In genomic region chr3:11567516-11568467, GRCh38 we compare ENCODE assay signal across 8 cellular contexts.
DNase-seq lines count a peak whose midpoint lies in the region; ATAC-seq and TF ChIP-seq lines count a peak whose summit lies in the region.

No MANE protein-coding gene starts in this region.

- no peak overlapping the region for H2BK120ac ChIP-seq in neuronal stem cell (ENCODE audit: low read depth, low read length)

- no peak overlapping the region for H3K14ac ChIP-seq in neuronal stem cell (ENCODE audit: low read length)

- H3K23ac ChIP-seq in neuronal stem cell (ENCODE audit: low read depth, low read length, poor library complexity): no peak overlapping the region

- H2BK12ac ChIP-seq in neuronal stem cell (ENCODE audit: low read length): no peak overlapping the region

- H3K36me3 ChIP-seq in mesodermal cell (ENCODE audit: control insufficient read depth, insufficient read depth, low read length) (peaks cover 93% of the 10 kb centered on the region), upper lobe of right lung (peaks cover 42% of the 10 kb centered on the region), neuronal stem cell (replicated peaks in 1 of 2; ENCODE audit: control insufficient read depth in 2 of 2, insufficient read depth in 2 of 2, low read length in 2 of 2) (peaks cover 22 to 96% of the 10 kb centered on the region in 2 donors)

- no peak overlapping the region for H2AK5ac ChIP-seq in neuronal stem cell (ENCODE audit: low read depth, low read length)

- H3K9ac ChIP-seq in neuronal stem cell (ENCODE audit: low read depth, low read length, poor library complexity): no peak overlapping the region

- no peaks in the 10 kb centered on the region for H3K9me3 ChIP-seq in mesodermal cell (ENCODE audit: control insufficient read depth, low read length)
- no peaks in the 10 kb centered on the region for H3K9me3 ChIP-seq in upper lobe of right lung
- H3K9me3 ChIP-seq in neuronal stem cell (replicated peaks in 1 of 2; ENCODE audit: control insufficient read depth in 2 of 2, insufficient read depth in 1 of 2, low read depth in 1 of 2, low read length in 2 of 2): no peaks in the 10 kb centered on the region

- H2AFZ ChIP-seq in neuronal stem cell (ENCODE audit: low read length): no peak overlapping the region

- no peak for TF ChIP-seq CTCF in cardiac fibroblast (IDR thresholded peaks at IDR 0.05; ENCODE audit: low read depth, low read length)
- TF ChIP-seq CTCF in upper lobe of right lung (IDR thresholded peaks at IDR 0.05): no peak

- no peak overlapping the region for H4K8ac ChIP-seq in neuronal stem cell (ENCODE audit: low read depth, low read length)

- H3K9me3 Mint-ChIP-seq in activated naive CD4-positive, alpha-beta T cell treated with anti-CD3 and anti-CD28 coated beads, Interleukin-2, amount 50 U/mL, for 24 hours: no peaks in the 10 kb centered on the region
- no peaks in the 10 kb centered on the region for H3K9me3 Mint-ChIP-seq in activated T-helper 2 cell treated with anti-CD3 and anti-CD28 coated beads, Interferon-gamma antibody, Interleukin-2, Interleukin-4, amounts not matched to agents 10 μg/mL and 5 μg/mL and 100 μg/mL, durations not matched to agents 14 hours and 24 hours and 36 hours

- no peak overlapping the region for H2BK15ac ChIP-seq in neuronal stem cell (ENCODE audit: low read length)

- peaks cover 3% of the 10 kb centered on the region for H3K4me1 Mint-ChIP-seq in activated naive CD4-positive, alpha-beta T cell treated with anti-CD3 and anti-CD28 coated beads, Interleukin-2, amount 50 U/mL, for 24 hours
- H3K4me1 Mint-ChIP-seq in activated T-helper 2 cell treated with anti-CD3 and anti-CD28 coated beads, Interferon-gamma antibody, Interleukin-2, Interleukin-4, amounts not matched to agents 10 μg/mL and 5 μg/mL and 100 μg/mL, durations not matched to agents 14 hours and 24 hours and 36 hours (ENCODE audit: low read depth): peaks cover 3% of the 10 kb centered on the region

- H3K4ac ChIP-seq in neuronal stem cell (ENCODE audit: low read length): no peak overlapping the region

- no peak overlapping the region for H2BK5ac ChIP-seq in neuronal stem cell (ENCODE audit: low read length)

- peaks cover 3% of the 10 kb centered on the region for H3K36me3 Mint-ChIP-seq in activated naive CD4-positive, alpha-beta T cell treated with anti-CD3 and anti-CD28 coated beads, Interleukin-2, amount 50 U/mL, for 24 hours
- peaks cover 29% of the 10 kb centered on the region for H3K36me3 Mint-ChIP-seq in activated T-helper 2 cell treated with anti-CD3 and anti-CD28 coated beads, Interferon-gamma antibody, Interleukin-2, Interleukin-4, amounts not matched to agents 10 μg/mL and 5 μg/mL and 100 μg/mL, durations not matched to agents 14 hours and 24 hours and 36 hours (ENCODE audit: low read depth)

- DNase-seq in activated naive CD4-positive, alpha-beta T cell (lab: John Stamatoyannopoulos, UW): no peak
- DNase-seq in cardiac fibroblast (ENCODE audit: low read depth in 2 of 2): peak; percentile 77 to 96
- DNase-seq in upper lobe of right lung: no peak
- no peak for DNase-seq in posterior vena cava (ENCODE audit: low spot score)
- DNase-seq in activated T-helper 2 cell treated with anti-CD3 and anti-CD28 coated beads, Interferon-gamma antibody, Interleukin-2, Interleukin-4, amounts not matched to agents 10 μg/mL and 5 μg/mL and 100 μg/mL, durations not matched to agents 14 hours and 24 hours and 36 hours (ENCODE audit: low spot score): no peak
- DNase-seq in neuronal stem cell (ENCODE audit: low spot score): no peak

- H3K79me1 ChIP-seq in neuronal stem cell (ENCODE audit: low read depth, low read length): peaks cover 35% of the 10 kb centered on the region

- H3K27ac Mint-ChIP-seq in activated naive CD4-positive, alpha-beta T cell treated with anti-CD3 and anti-CD28 coated beads, Interleukin-2, amount 50 U/mL, for 24 hours: peak overlapping the region; percentile 68
- no peak overlapping the region for H3K27ac Mint-ChIP-seq in activated T-helper 2 cell treated with anti-CD3 and anti-CD28 coated beads, Interferon-gamma antibody, Interleukin-2, Interleukin-4, amounts not matched to agents 10 μg/mL and 5 μg/mL and 100 μg/mL, durations not matched to agents 14 hours and 24 hours and 36 hours

- H3K27me3 ChIP-seq in upper lobe of right lung (no peaks in the 10 kb centered on the region), neuronal stem cell (ENCODE audit: control insufficient read depth in 3 of 3, insufficient read depth in 3 of 3, low read depth in 1 of 3, low read length in 3 of 3) (no peaks in the 10 kb centered on the region)

- no peak overlapping the region for H3K18ac ChIP-seq in neuronal stem cell (ENCODE audit: low read length)

- no peak overlapping the region for H3K4me2 ChIP-seq in neuronal stem cell (ENCODE audit: insufficient read depth, low read length, poor library complexity, severe bottlenecking)

- no peak overlapping the region for H3K4me3 Mint-ChIP-seq in activated naive CD4-positive, alpha-beta T cell treated with anti-CD3 and anti-CD28 coated beads, Interleukin-2, amount 50 U/mL, for 24 hours
- H3K4me3 Mint-ChIP-seq in activated T-helper 2 cell treated with anti-CD3 and anti-CD28 coated beads, Interferon-gamma antibody, Interleukin-2, Interleukin-4, amounts not matched to agents 10 μg/mL and 5 μg/mL and 100 μg/mL, durations not matched to agents 14 hours and 24 hours and 36 hours (ENCODE audit: low read depth): no peak overlapping the region

- no peaks in the 10 kb centered on the region for H3K27me3 Mint-ChIP-seq in activated naive CD4-positive, alpha-beta T cell treated with anti-CD3 and anti-CD28 coated beads, Interleukin-2, amount 50 U/mL, for 24 hours
- H3K27me3 Mint-ChIP-seq in activated T-helper 2 cell treated with anti-CD3 and anti-CD28 coated beads, Interferon-gamma antibody, Interleukin-2, Interleukin-4, amounts not matched to agents 10 μg/mL and 5 μg/mL and 100 μg/mL, durations not matched to agents 14 hours and 24 hours and 36 hours (ENCODE audit: low read depth): no peaks in the 10 kb centered on the region

- peak overlapping the region; percentile 84 for H3K27ac ChIP-seq in mesodermal cell (ENCODE audit: low read depth, low read length, severe bottlenecking)
- H3K27ac ChIP-seq in upper lobe of right lung: peak overlapping the region; percentile 78
- no peak overlapping the region for H3K27ac ChIP-seq in neuronal stem cell (replicated peaks; ENCODE audit: low read length)

- intact Hi-C loops in upper lobe of right lung (cut with DNase I) (no loop called here), posterior vena cava (cut with DNase I) (loop anchor here in 1 of 2 donors (10.0 kb wide), 1 partner anchor 77 kb away; the partner anchor contains the start of gene VGLL4)
- intact Hi-C loops in activated T-helper 2 cell treated with anti-CD3 and anti-CD28 coated beads, Interferon-gamma antibody, Interleukin-2, Interleukin-4, amounts not matched to agents 10 μg/mL and 5 μg/mL and 100 μg/mL, durations not matched to agents 14 hours and 24 hours and 36 hours (cut with micrococcal nuclease): no loop called here

- H3K4me3 ChIP-seq in cardiac fibroblast (replicated peaks in 1 of 2; ENCODE audit: low read depth in 2 of 2, low read length in 2 of 2) (peak overlapping the region; percentile 32 to 47), mesodermal cell (ENCODE audit: extremely low read depth, insufficient read depth, low read length, poor library complexity, severe bottlenecking) (no peak overlapping the region), upper lobe of right lung (no peak overlapping the region), neuronal stem cell (ENCODE audit: low read length in 2 of 2) (no peak overlapping the region)

- 96 to 97% methylated on average over 23 to 26 of the region's 27 CpGs for WGBS in mesodermal cell (ENCODE audit: insufficient coverage in 2 of 2), 2 experiments
- WGBS in neuronal stem cell (ENCODE audit: extremely low coverage in 2 of 2, insufficient read length in 2 of 2, insufficient replicate concordance in 1 of 2), 2 donors: no CpG with 5 or more reads among the region's 27 CpGs

- no peak overlapping the region for H4K91ac ChIP-seq in neuronal stem cell (ENCODE audit: low read depth, low read length, poor library complexity)

- H3K4me1 ChIP-seq in mesodermal cell (ENCODE audit: control insufficient read depth, insufficient read depth, low read length, poor library complexity, severe bottlenecking): peaks cover 35% of the 10 kb centered on the region
- H3K4me1 ChIP-seq in upper lobe of right lung: peaks cover 18% of the 10 kb centered on the region
- H3K4me1 ChIP-seq in neuronal stem cell (ENCODE audit: control insufficient read depth in 2 of 2, insufficient read depth in 1 of 2, low read depth in 1 of 2, low read length in 2 of 2): no peaks in the 10 kb centered on the region

- no peak for ATAC-seq in upper lobe of right lung

Comparison
In these comparisons a context has a peak if more than half of its experiments do, and no peak if none do; other contexts are left out.
1. DNase-seq: peak in cardiac fibroblast (2 of 2); none in activated naive CD4-positive, alpha-beta T cell (0 of 4), upper lobe of right lung (single experiment), posterior vena cava (single experiment), activated T-helper 2 cell treated with anti-CD3 and anti-CD28 coated beads, Interferon-gamma antibody, Interleukin-2, Interleukin-4, amounts not matched to agents 10 μg/mL and 5 μg/mL and 100 μg/mL, durations not matched to agents 14 hours and 24 hours and 36 hours (single experiment) and neuronal stem cell (single experiment).
2. H3K4me3 ChIP-seq: peak in cardiac fibroblast (2 of 2); none in mesodermal cell (single experiment), upper lobe of right lung (single experiment) and neuronal stem cell (0 of 2).